Comparison of ENCODE assay signal across 16 cellular contexts in the genomic region with DNA sequence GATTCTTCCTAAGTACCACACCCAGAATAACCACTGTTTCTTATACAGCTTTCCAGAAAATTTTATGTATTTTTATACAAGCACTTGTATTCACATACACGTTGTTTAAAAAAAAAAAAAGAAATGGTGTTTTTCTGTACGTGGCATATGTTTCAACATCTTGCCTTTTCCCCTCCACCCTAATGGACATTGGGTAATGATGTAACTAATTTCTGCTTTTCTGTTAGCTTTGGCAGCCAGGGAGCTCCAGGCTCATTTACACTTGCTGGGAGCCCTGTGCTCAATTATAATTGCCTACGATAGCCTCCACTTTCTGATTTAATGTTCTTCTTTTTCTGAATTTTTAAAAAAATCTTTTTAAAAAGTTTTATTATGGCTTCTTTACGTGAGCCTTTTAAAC.
"Had no signal": no experiment of that assay in that cellular context is flagged by ENCODE, and none has a peak within 500 bp of the region (broad histone marks: within the 10 kb centered on the region; RNA-seq: fewer than 3 reads in every experiment).

No MANE protein-coding gene starts in this region.

- DNase-seq: activated CD4-positive, alpha-beta T cell treated with anti-CD3 and anti-CD28 coated beads for 1 hour; activated CD4-positive, alpha-beta T cell treated with anti-CD3 and anti-CD28 coated beads, Interleukin-2, amount 50 U/mL, for 48 hours; activated CD8-positive, alpha-beta memory T cell treated with anti-CD3 and anti-CD28 coated beads, Interleukin-2, amount 10 ng/mL, durations not matched to agents 7 days and 5 days; activated gamma-delta T cell; activated naive CD8-positive, alpha-beta T cell treated with anti-CD3 and anti-CD28 coated beads for 36 hours; activated T-cell treated with anti-CD3 and anti-CD28 coated beads, Interleukin-2, amount 50 U/mL, for 48 hours; brain microvascular endothelial cell; cerebellar nuclear complex; endodermal cell; hypothalamus; mammary epithelial cell; naive thymus-derived CD4-positive, alpha-beta T cell; posterior cingulate gyrus; small intestine had no signal

- H3K27ac Mint-ChIP-seq: activated CD8-positive, alpha-beta memory T cell treated with anti-CD3 and anti-CD28 coated beads, Interleukin-2, amount 10 ng/mL, durations not matched to agents 7 days and 5 days; activated naive CD8-positive, alpha-beta T cell treated with anti-CD3 and anti-CD28 coated beads for 36 hours; endodermal cell; naive thymus-derived CD4-positive, alpha-beta T cell; stimulated activated memory B cell treated with anti-CD40 and anti-IgM and Interleukin-4, amounts not matched to agents 10 μg/mL and 1 μg/mL and 100 μg/mL, for 72 hours had no signal

- H3K4me3 ChIP-seq: tibial nerve had no signal

- H3K9me3 Mint-ChIP-seq: activated naive CD8-positive, alpha-beta T cell treated with anti-CD3 and anti-CD28 coated beads for 36 hours; endodermal cell; stimulated activated memory B cell treated with anti-CD40 and anti-IgM and Interleukin-4, amounts not matched to agents 10 μg/mL and 1 μg/mL and 100 μg/mL, for 72 hours had no signal

- H3K27ac ChIP-seq: brain microvascular endothelial cell, tibial nerve had no signal

- H3K27me3 Mint-ChIP-seq: activated CD8-positive, alpha-beta memory T cell treated with anti-CD3 and anti-CD28 coated beads, Interleukin-2, amount 10 ng/mL, durations not matched to agents 7 days and 5 days; activated naive CD8-positive, alpha-beta T cell treated with anti-CD3 and anti-CD28 coated beads for 36 hours; naive thymus-derived CD4-positive, alpha-beta T cell; stimulated activated memory B cell treated with anti-CD40 and anti-IgM and Interleukin-4, amounts not matched to agents 10 μg/mL and 1 μg/mL and 100 μg/mL, for 72 hours had no signal

- H3K4me1 Mint-ChIP-seq: activated CD8-positive, alpha-beta memory T cell treated with anti-CD3 and anti-CD28 coated beads, Interleukin-2, amount 10 ng/mL, durations not matched to agents 7 days and 5 days had no signal

- H3K36me3 ChIP-seq: brain microvascular endothelial cell, tibial nerve had no signal

- H3K27me3 ChIP-seq: brain microvascular endothelial cell, tibial nerve had no signal

- FAIRE-seq: small intestine had no signal

- ATAC-seq: activated CD8-positive, alpha-beta memory T cell treated with anti-CD3 and anti-CD28 coated beads, Interleukin-2, amount 10 ng/mL, durations not matched to agents 7 days and 5 days; naive thymus-derived CD4-positive, alpha-beta T cell; stimulated activated memory B cell treated with anti-CD40 and anti-IgM and Interleukin-4, amounts not matched to agents 10 μg/mL and 1 μg/mL and 100 μg/mL, for 72 hours had no signal

- H3K9me3 ChIP-seq: tibial nerve had no signal

- H3K4me3 Mint-ChIP-seq: activated CD8-positive, alpha-beta memory T cell treated with anti-CD3 and anti-CD28 coated beads, Interleukin-2, amount 10 ng/mL, durations not matched to agents 7 days and 5 days; activated naive CD8-positive, alpha-beta T cell treated with anti-CD3 and anti-CD28 coated beads for 36 hours; endodermal cell; naive thymus-derived CD4-positive, alpha-beta T cell; stimulated activated memory B cell treated with anti-CD40 and anti-IgM and Interleukin-4, amounts not matched to agents 10 μg/mL and 1 μg/mL and 100 μg/mL, for 72 hours had no signal
